1 cellular context compared by ENCODE assay signal in the genomic region with DNA sequence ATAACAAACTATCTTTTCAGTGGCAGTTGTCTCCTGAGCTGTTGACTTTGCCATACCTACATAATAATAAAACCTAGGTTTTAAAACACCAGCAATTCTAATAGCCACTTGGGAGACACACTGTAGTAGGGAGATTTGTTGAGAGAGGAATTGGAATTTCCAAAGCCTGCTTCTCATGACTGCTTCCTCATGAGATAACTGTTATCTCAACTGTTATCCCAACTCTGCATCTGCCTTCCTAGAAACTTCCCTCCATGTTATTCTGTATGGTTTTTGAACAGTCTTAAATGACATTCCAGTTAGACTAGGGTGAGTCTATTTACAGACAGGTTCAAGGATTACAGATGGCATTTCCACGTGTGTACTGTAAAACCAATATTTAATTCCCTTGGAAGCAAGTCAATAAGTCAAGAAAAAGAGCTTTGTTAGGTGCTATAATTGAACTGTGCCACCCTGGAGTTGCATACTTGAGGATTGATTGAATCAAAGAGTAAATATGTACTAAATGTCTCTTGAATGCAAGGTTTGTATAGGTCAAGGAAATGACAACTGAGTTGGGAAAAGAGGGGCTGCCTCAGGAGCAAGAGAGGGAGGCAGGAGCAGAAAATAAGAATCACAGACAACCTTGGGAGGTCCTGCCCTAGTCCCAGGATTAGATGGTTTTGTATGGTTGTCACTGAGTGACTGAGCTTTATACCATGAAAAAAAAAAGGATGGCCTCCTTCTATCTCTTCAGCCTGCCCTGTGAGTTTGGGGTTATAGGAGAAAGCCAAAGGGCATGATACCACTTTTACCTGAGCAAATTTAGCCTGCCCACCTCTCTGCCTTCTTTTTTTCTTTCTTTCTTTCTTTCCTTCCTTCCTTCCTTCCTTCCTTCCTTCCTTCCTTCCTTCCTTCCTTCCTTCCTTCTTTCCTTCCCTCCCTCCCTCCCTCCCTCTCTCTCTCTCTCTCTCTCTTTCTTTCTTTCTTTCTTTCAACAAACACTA.
A peak's percentile ranks its signal among the peaks of the same experiment; 100 is the strongest.
TF ChIP-seq lines count a peak whose summit lies in the region.

No MANE protein-coding gene starts in this region.

TF ChIP-seq in K562, 482 proteins besides CTCF, POLR2A, EP300 and RAD21 (continued from another document and continues in another):
- TF ChIP-seq ZNF583 (CRISPR knock-in tag; IDR thresholded peaks at IDR 0.05) (no peak), MTF1 (CRISPR knock-in tag; IDR thresholded peaks at IDR 0.05; ENCODE audit: borderline replicate concordance) (no peak), PTTG1 (tag; IDR thresholded peaks at IDR 0.05; ENCODE audit: low read depth) (no peak), XRCC4 (IDR thresholded peaks at IDR 0.05; ENCODE audit: extremely low read depth, insufficient read depth, insufficient read length) (no peak), ELF4 (CRISPR knock-in tag; IDR thresholded peaks at IDR 0.05) (no peak), FOXA1 (IDR thresholded peaks at IDR 0.05; ENCODE audit: borderline replicate concordance) (no peak), CREM (IDR thresholded peaks at IDR 0.05; ENCODE audit: low read depth) (no peak), EHMT2 (IDR thresholded peaks at IDR 0.05) (no peak), ZNF699 (CRISPR knock-in tag; IDR thresholded peaks at IDR 0.05; ENCODE audit: insufficient replicate concordance) (no peak), RBM14 (IDR thresholded peaks at IDR 0.05; ENCODE audit: borderline replicate concordance, insufficient read depth, low read depth, low read length) (no peak), ZNF316 (IDR thresholded peaks at IDR 0.05) (no peak), ARID1B (IDR thresholded peaks at IDR 0.05) (peak; percentile 70), NR2C2 (CRISPR knock-in tag; IDR thresholded peaks at IDR 0.05) (no peak), NR2C2 (tag; IDR thresholded peaks at IDR 0.05) (no peak), TRIM24 (IDR thresholded peaks at IDR 0.05) (no peak), DPF2 (IDR thresholded peaks at IDR 0.05) (peak; percentile 22; the same call in 1 of the 2 replicates), ZNF551 (CRISPR knock-in tag; IDR thresholded peaks at IDR 0.05) (no peak), DIDO1 (tag; IDR thresholded peaks at IDR 0.05; ENCODE audit: low read depth) (no peak), THRAP3 (IDR thresholded peaks at IDR 0.05; ENCODE audit: borderline replicate concordance) (no peak), ZNF274 (IDR thresholded peaks at IDR 0.05; ENCODE audit: borderline replicate concordance, low read depth, low read length) (no peak), PML (IDR thresholded peaks at IDR 0.05; ENCODE audit: low read length) (no peak), EZH2 (IDR thresholded peaks at IDR 0.05; ENCODE audit: borderline replicate concordance, low read depth, low read length) (no peak), ZBTB7A (IDR thresholded peaks at IDR 0.05; ENCODE audit: borderline replicate concordance, control insufficient read depth, low read depth, low read length) (no peak), HDAC6 (IDR thresholded peaks at IDR 0.05; ENCODE audit: low read depth, low read length) (no peak), TEAD4 (IDR thresholded peaks at IDR 0.05; ENCODE audit: low read length) (peak; percentile 68), TEAD4 (CRISPR knock-in tag; IDR thresholded peaks at IDR 0.05; ENCODE audit: borderline replicate concordance) (no peak), HOXB6 (CRISPR knock-in tag; IDR thresholded peaks at IDR 0.05; ENCODE audit: borderline replicate concordance) (no peak), ZNF347 (CRISPR knock-in tag; IDR thresholded peaks at IDR 0.05; ENCODE audit: low read depth) (no peak), ETS2 (tag; IDR thresholded peaks at IDR 0.05; ENCODE audit: borderline replicate concordance, poor library complexity, severe bottlenecking) (no peak), PHB (CRISPR knock-in tag; IDR thresholded peaks at IDR 0.05) (no peak), JUND (IDR thresholded peaks at IDR 0.05; ENCODE audit: borderline replicate concordance, low read depth, low read length) (no peak), JUND (tag; IDR thresholded peaks at IDR 0.05; ENCODE audit: borderline replicate concordance, low read depth, low read length) (peak; percentile 49; the same call in 1 of the 3 replicates), TCF3 (CRISPR knock-in tag; IDR thresholded peaks at IDR 0.05) (0 out of 2 replicates have a peak, but pooled peaks have one; percentile 9), SRSF1 (IDR thresholded peaks at IDR 0.05; ENCODE audit: low read depth, low read length) (no peak), FOS (IDR thresholded peaks at IDR 0.05; ENCODE audit: extremely low read depth, insufficient read length) (no peak), ZNF77 (CRISPR knock-in tag; IDR thresholded peaks at IDR 0.05) (no peak), CCAR2 (IDR thresholded peaks at IDR 0.05; ENCODE audit: low read depth, low read length) (no peak), KDM1A (IDR thresholded peaks at IDR 0.05) (no peak), NFYB (IDR thresholded peaks at IDR 0.05; ENCODE audit: extremely low read depth, insufficient read length) (no peak), ZNF324 (CRISPR knock-in tag; IDR thresholded peaks at IDR 0.05) (no peak), RHOXF2B (CRISPR knock-in tag; conservative IDR thresholded peaks at IDR 0.05) (no peak), ZNF707 (CRISPR knock-in tag; conservative IDR thresholded peaks at IDR 0.05) (no peak)
- TF ChIP-seq, protein P1, sequence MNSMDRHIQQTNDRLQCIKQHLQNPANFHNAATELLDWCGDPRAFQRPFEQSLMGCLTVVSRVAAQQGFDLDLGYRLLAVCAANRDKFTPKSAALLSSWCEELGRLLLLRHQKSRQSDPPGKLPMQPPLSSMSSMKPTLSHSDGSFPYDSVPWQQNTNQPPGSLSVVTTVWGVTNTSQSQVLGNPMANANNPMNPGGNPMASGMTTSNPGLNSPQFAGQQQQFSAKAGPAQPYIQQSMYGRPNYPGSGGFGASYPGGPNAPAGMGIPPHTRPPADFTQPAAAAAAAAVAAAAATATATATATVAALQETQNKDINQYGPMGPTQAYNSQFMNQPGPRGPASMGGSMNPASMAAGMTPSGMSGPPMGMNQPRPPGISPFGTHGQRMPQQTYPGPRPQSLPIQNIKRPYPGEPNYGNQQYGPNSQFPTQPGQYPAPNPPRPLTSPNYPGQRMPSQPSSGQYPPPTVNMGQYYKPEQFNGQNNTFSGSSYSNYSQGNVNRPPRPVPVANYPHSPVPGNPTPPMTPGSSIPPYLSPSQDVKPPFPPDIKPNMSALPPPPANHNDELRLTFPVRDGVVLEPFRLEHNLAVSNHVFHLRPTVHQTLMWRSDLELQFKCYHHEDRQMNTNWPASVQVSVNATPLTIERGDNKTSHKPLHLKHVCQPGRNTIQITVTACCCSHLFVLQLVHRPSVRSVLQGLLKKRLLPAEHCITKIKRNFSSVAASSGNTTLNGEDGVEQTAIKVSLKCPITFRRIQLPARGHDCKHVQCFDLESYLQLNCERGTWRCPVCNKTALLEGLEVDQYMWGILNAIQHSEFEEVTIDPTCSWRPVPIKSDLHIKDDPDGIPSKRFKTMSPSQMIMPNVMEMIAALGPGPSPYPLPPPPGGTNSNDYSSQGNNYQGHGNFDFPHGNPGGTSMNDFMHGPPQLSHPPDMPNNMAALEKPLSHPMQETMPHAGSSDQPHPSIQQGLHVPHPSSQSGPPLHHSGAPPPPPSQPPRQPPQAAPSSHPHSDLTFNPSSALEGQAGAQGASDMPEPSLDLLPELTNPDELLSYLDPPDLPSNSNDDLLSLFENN (IDR thresholded peaks at IDR 0.05; ENCODE audit: low read depth in 2 of 2, low read length in 2 of 2): no peak
- TF ChIP-seq, protein P2, sequence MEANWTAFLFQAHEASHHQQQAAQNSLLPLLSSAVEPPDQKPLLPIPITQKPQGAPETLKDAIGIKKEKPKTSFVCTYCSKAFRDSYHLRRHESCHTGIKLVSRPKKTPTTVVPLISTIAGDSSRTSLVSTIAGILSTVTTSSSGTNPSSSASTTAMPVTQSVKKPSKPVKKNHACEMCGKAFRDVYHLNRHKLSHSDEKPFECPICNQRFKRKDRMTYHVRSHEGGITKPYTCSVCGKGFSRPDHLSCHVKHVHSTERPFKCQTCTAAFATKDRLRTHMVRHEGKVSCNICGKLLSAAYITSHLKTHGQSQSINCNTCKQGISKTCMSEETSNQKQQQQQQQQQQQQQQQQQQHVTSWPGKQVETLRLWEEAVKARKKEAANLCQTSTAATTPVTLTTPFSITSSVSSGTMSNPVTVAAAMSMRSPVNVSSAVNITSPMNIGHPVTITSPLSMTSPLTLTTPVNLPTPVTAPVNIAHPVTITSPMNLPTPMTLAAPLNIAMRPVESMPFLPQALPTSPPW (CRISPR knock-in tag; IDR thresholded peaks at IDR 0.05): peak; percentile 28; the same call in 1 of the 2 replicates
- TF ChIP-seq, protein P3, sequence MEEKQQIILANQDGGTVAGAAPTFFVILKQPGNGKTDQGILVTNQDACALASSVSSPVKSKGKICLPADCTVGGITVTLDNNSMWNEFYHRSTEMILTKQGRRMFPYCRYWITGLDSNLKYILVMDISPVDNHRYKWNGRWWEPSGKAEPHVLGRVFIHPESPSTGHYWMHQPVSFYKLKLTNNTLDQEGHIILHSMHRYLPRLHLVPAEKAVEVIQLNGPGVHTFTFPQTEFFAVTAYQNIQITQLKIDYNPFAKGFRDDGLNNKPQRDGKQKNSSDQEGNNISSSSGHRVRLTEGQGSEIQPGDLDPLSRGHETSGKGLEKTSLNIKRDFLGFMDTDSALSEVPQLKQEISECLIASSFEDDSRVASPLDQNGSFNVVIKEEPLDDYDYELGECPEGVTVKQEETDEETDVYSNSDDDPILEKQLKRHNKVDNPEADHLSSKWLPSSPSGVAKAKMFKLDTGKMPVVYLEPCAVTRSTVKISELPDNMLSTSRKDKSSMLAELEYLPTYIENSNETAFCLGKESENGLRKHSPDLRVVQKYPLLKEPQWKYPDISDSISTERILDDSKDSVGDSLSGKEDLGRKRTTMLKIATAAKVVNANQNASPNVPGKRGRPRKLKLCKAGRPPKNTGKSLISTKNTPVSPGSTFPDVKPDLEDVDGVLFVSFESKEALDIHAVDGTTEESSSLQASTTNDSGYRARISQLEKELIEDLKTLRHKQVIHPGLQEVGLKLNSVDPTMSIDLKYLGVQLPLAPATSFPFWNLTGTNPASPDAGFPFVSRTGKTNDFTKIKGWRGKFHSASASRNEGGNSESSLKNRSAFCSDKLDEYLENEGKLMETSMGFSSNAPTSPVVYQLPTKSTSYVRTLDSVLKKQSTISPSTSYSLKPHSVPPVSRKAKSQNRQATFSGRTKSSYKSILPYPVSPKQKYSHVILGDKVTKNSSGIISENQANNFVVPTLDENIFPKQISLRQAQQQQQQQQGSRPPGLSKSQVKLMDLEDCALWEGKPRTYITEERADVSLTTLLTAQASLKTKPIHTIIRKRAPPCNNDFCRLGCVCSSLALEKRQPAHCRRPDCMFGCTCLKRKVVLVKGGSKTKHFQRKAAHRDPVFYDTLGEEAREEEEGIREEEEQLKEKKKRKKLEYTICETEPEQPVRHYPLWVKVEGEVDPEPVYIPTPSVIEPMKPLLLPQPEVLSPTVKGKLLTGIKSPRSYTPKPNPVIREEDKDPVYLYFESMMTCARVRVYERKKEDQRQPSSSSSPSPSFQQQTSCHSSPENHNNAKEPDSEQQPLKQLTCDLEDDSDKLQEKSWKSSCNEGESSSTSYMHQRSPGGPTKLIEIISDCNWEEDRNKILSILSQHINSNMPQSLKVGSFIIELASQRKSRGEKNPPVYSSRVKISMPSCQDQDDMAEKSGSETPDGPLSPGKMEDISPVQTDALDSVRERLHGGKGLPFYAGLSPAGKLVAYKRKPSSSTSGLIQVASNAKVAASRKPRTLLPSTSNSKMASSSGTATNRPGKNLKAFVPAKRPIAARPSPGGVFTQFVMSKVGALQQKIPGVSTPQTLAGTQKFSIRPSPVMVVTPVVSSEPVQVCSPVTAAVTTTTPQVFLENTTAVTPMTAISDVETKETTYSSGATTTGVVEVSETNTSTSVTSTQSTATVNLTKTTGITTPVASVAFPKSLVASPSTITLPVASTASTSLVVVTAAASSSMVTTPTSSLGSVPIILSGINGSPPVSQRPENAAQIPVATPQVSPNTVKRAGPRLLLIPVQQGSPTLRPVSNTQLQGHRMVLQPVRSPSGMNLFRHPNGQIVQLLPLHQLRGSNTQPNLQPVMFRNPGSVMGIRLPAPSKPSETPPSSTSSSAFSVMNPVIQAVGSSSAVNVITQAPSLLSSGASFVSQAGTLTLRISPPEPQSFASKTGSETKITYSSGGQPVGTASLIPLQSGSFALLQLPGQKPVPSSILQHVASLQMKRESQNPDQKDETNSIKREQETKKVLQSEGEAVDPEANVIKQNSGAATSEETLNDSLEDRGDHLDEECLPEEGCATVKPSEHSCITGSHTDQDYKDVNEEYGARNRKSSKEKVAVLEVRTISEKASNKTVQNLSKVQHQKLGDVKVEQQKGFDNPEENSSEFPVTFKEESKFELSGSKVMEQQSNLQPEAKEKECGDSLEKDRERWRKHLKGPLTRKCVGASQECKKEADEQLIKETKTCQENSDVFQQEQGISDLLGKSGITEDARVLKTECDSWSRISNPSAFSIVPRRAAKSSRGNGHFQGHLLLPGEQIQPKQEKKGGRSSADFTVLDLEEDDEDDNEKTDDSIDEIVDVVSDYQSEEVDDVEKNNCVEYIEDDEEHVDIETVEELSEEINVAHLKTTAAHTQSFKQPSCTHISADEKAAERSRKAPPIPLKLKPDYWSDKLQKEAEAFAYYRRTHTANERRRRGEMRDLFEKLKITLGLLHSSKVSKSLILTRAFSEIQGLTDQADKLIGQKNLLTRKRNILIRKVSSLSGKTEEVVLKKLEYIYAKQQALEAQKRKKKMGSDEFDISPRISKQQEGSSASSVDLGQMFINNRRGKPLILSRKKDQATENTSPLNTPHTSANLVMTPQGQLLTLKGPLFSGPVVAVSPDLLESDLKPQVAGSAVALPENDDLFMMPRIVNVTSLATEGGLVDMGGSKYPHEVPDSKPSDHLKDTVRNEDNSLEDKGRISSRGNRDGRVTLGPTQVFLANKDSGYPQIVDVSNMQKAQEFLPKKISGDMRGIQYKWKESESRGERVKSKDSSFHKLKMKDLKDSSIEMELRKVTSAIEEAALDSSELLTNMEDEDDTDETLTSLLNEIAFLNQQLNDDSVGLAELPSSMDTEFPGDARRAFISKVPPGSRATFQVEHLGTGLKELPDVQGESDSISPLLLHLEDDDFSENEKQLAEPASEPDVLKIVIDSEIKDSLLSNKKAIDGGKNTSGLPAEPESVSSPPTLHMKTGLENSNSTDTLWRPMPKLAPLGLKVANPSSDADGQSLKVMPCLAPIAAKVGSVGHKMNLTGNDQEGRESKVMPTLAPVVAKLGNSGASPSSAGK (IDR thresholded peaks at IDR 0.05): no peak
- TF ChIP-seq, protein P4, sequence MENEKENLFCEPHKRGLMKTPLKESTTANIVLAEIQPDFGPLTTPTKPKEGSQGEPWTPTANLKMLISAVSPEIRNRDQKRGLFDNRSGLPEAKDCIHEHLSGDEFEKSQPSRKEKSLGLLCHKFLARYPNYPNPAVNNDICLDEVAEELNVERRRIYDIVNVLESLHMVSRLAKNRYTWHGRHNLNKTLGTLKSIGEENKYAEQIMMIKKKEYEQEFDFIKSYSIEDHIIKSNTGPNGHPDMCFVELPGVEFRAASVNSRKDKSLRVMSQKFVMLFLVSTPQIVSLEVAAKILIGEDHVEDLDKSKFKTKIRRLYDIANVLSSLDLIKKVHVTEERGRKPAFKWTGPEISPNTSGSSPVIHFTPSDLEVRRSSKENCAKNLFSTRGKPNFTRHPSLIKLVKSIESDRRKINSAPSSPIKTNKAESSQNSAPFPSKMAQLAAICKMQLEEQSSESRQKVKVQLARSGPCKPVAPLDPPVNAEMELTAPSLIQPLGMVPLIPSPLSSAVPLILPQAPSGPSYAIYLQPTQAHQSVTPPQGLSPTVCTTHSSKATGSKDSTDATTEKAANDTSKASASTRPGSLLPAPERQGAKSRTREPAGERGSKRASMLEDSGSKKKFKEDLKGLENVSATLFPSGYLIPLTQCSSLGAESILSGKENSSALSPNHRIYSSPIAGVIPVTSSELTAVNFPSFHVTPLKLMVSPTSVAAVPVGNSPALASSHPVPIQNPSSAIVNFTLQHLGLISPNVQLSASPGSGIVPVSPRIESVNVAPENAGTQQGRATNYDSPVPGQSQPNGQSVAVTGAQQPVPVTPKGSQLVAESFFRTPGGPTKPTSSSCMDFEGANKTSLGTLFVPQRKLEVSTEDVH (IDR thresholded peaks at IDR 0.05; ENCODE audit: low read depth, partially characterized antibody): no peak
